ENCODE assay signal across 20 cellular contexts in genomic region chr14:69620981-69621380, GRCh38. TPM values are rescaled to one million over a fixed set of nuclear protein-coding genes. Genes with fewer than 3 reads are reported as not detected.
DNase-seq lines count a peak whose midpoint lies in the region; ATAC-seq, FAIRE-seq and TF ChIP-seq lines count a peak whose summit lies in the region.
"Had no signal": no experiment of that assay in that cellular context is flagged by ENCODE, and none has a peak within 500 bp of the region (broad histone marks: within the 10 kb centered on the region; RNA-seq: fewer than 3 reads in every experiment).

No MANE protein-coding gene starts in this region.

- POLR2A ChIA-PET in RWPE1 (lab: Yijun Ruan, JAX; ENCODE audit: low non-redundant PET) = no interaction called here

- H3K36me3 Mint-ChIP-seq in activated CD8-positive, alpha-beta memory T cell treated with anti-CD3 and anti-CD28 coated beads, Interleukin-2, amount 10 ng/mL, durations not matched to agents 7 days and 5 days = peaks cover 31% of the 10 kb centered on the region
- H3K36me3 Mint-ChIP-seq: WTC11 had no signal

- 71 to 72% methylated on average over 2 of the region's 2 CpGs for WGBS in pancreas, 2 donors

- TF ChIP-seq CTCF in OCI-LY1 (IDR thresholded peaks at IDR 0.05; ENCODE audit: low read length) = no peak
- TF ChIP-seq CTCF in pancreas (IDR thresholded peaks at IDR 0.05) = no peak
- TF ChIP-seq CTCF in RWPE1 (conservative IDR thresholded peaks at IDR 0.05; ENCODE audit: low read depth) = no peak

- no peaks in the 10 kb centered on the region for H3K27me3 Mint-ChIP-seq in activated CD8-positive, alpha-beta memory T cell treated with anti-CD3 and anti-CD28 coated beads, Interleukin-2, amount 10 ng/mL, durations not matched to agents 7 days and 5 days
- H3K27me3 Mint-ChIP-seq: brain had no signal

- CTCF ChIA-PET in activated CD8-positive, alpha-beta memory T cell treated with anti-CD3 and anti-CD28 coated beads, Interleukin-2, amount 10 ng/mL, durations not matched to agents 7 days and 5 days (lab: Charles Lee) = interaction anchor here (1.1 to 1.9 kb wide), 3 partner anchors 9 to 106 kb away, joined by 3 to 6 read pairs (median 4); no protein-coding TSS in a partner anchor
- CTCF ChIA-PET in RWPE1 (lab: Yijun Ruan, JAX) = no interaction called here

- H3K4me1 Mint-ChIP-seq in activated CD8-positive, alpha-beta memory T cell treated with anti-CD3 and anti-CD28 coated beads, Interleukin-2, amount 10 ng/mL, durations not matched to agents 7 days and 5 days = peaks cover 93% of the 10 kb centered on the region

- H3K36me3 ChIP-seq in OCI-LY1 (ENCODE audit: insufficient read depth, low read length) = peaks cover 37% of the 10 kb centered on the region; the same call in 1 of the 2 replicates
- no peaks in the 10 kb centered on the region for H3K36me3 ChIP-seq in effector memory CD4-positive, alpha-beta T cell (ENCODE audit: control insufficient read depth, insufficient read depth, low read length)
- H3K36me3 ChIP-seq in pancreas = no peaks in the 10 kb centered on the region
- H3K36me3 ChIP-seq: left lung, thyroid gland had no signal

- ATAC-seq in activated CD8-positive, alpha-beta memory T cell treated with anti-CD3 and anti-CD28 coated beads, Interleukin-2, amount 10 ng/mL, durations not matched to agents 7 days and 5 days = no peak
- ATAC-seq in pancreas = peak; percentile 41 to 68 (median 44)
- ATAC-seq: left lung, right cardiac atrium, WTC11 had no signal

- H2AFZ ChIP-seq in OCI-LY1 (ENCODE audit: low read length) = no peak overlapping the region

- intact Hi-C loops in pancreas (cut with DNase I) = loop anchor here in 1 of 3 donors (10.0 kb wide), 1 partner anchor 54 kb away; no protein-coding TSS in a partner anchor

- H3K27ac Mint-ChIP-seq in activated CD8-positive, alpha-beta memory T cell treated with anti-CD3 and anti-CD28 coated beads, Interleukin-2, amount 10 ng/mL, durations not matched to agents 7 days and 5 days = peak overlapping the region; percentile 54
- H3K27ac Mint-ChIP-seq: WTC11 had no signal

- H3K27me3 ChIP-seq in OCI-LY1 (ENCODE audit: insufficient read depth, low read length) (no peaks in the 10 kb centered on the region), pancreas (no peaks in the 10 kb centered on the region)
- no peaks in the 10 kb centered on the region for H3K27me3 ChIP-seq in effector memory CD4-positive, alpha-beta T cell (replicated peaks; ENCODE audit: control insufficient read depth, insufficient read depth, low read length, poor library complexity, severe bottlenecking)
- H3K27me3 ChIP-seq: left lung, thyroid gland had no signal

- no peak overlapping the region for H3K4me3 Mint-ChIP-seq in activated CD8-positive, alpha-beta memory T cell treated with anti-CD3 and anti-CD28 coated beads, Interleukin-2, amount 10 ng/mL, durations not matched to agents 7 days and 5 days
- H3K4me3 Mint-ChIP-seq: WTC11 had no signal

- H3K9me3 ChIP-seq in OCI-LY1 (ENCODE audit: low read length) = no peaks in the 10 kb centered on the region
- no peaks in the 10 kb centered on the region for H3K9me3 ChIP-seq in effector memory CD4-positive, alpha-beta T cell (ENCODE audit: control insufficient read depth, low read length)
- H3K9me3 ChIP-seq in pancreas = no peaks in the 10 kb centered on the region
- H3K9me3 ChIP-seq: Caco-2, left lung, thyroid gland had no signal

- peak overlapping the region; percentile 33 for H3K27ac ChIP-seq in OCI-LY1 (ENCODE audit: low read depth, low read length, poor library complexity, severe bottlenecking)
- H3K27ac ChIP-seq in effector memory CD4-positive, alpha-beta T cell (ENCODE audit: insufficient read depth, low read length, poor library complexity, severe bottlenecking) = peak overlapping the region; percentile 42
- H3K27ac ChIP-seq in pancreas = peak overlapping the region; percentile 1 to 71 (median 46)
- no peak overlapping the region for H3K27ac ChIP-seq in RWPE1
- H3K27ac ChIP-seq: thyroid gland had no signal

- H3K4me2 ChIP-seq in OCI-LY1 (ENCODE audit: low read length) = peak overlapping the region; percentile 9; the same call in 1 of the 2 replicates

- peaks cover 100% of the 10 kb centered on the region for H3K79me2 ChIP-seq in OCI-LY1 (ENCODE audit: insufficient read depth, low read length)

- H4K20me1 ChIP-seq in OCI-LY1 (ENCODE audit: insufficient read depth, low read length) = no peaks in the 10 kb centered on the region

- no peak overlapping the region for H3K4me3 ChIP-seq in OCI-LY1 (ENCODE audit: low read depth, low read length, poor library complexity, severe bottlenecking)
- no peak overlapping the region for H3K4me3 ChIP-seq in effector memory CD4-positive, alpha-beta T cell (ENCODE audit: insufficient read depth, low read depth, low read length, poor library complexity, severe bottlenecking)
- no peak overlapping the region for H3K4me3 ChIP-seq in pancreas
- H3K4me3 ChIP-seq: left lung, thyroid gland had no signal

- no peaks in the 10 kb centered on the region for H3K9me3 Mint-ChIP-seq in activated CD8-positive, alpha-beta memory T cell treated with anti-CD3 and anti-CD28 coated beads, Interleukin-2, amount 10 ng/mL, durations not matched to agents 7 days and 5 days (ENCODE audit: low read depth)
- H3K9me3 Mint-ChIP-seq: brain, WTC11 had no signal

- peaks cover 96% of the 10 kb centered on the region for H3K4me1 ChIP-seq in OCI-LY1 (ENCODE audit: insufficient read depth, low read length, severe bottlenecking)
- H3K4me1 ChIP-seq in effector memory CD4-positive, alpha-beta T cell (ENCODE audit: control insufficient read depth, insufficient read depth, low read length, poor library complexity, severe bottlenecking) = peaks cover 83% of the 10 kb centered on the region
- H3K4me1 ChIP-seq in pancreas = peaks cover 26 to 90% (median 56%) of the 10 kb centered on the region in 3 donors
- H3K4me1 ChIP-seq: Caco-2 had no signal

- no peak overlapping the region for H3K9ac ChIP-seq in OCI-LY1 (ENCODE audit: low read length)

- DNase-seq in activated CD8-positive, alpha-beta memory T cell treated with anti-CD3 and anti-CD28 coated beads, Interleukin-2, amount 10 ng/mL, durations not matched to agents 7 days and 5 days = no peak
- DNase-seq in activated CD8-positive, alpha-beta memory T cell treated with anti-CD3 and anti-CD28 coated beads for 24 hours = no peak
- DNase-seq in effector memory CD4-positive, alpha-beta T cell = no peak
- DNase-seq in pancreas (no peak), amniotic stem cell (lab: John Stamatoyannopoulos, UW) (no peak), dermis blood vessel endothelial cell (no peak), RWPE1 (ENCODE audit: low spot score) (no peak)
- DNase-seq: Caco-2; effector CD8-positive, alpha-beta T cell; GF-D8; left lung; NCI-H187 treated with DMSO at 0.1 percent for 48 hours; NCI-H510A treated with DMSO at 0.1 percent for 48 hours; right cardiac atrium; stimulated activated CD4-positive, alpha-beta T cell treated with anti-CD3 and anti-CD28 coated beads, Interleukin-1b, Interleukin-23, amount 100 ng/mL, for 48 hours; thyroid gland had no signal

- H3F3A ChIP-seq in OCI-LY1 (ENCODE audit: insufficient read depth, low read length) = no peaks in the 10 kb centered on the region

- no peaks in the 10 kb centered on the region for H3K9me2 ChIP-seq in OCI-LY1 (ENCODE audit: low read depth, low read length)

- no peak for FAIRE-seq in pancreas (lab: Jason Lieb, UNC)

RNA-seq across cellular contexts. Expression of gene SUSD6, which starts 9.6 kb away (rescaled TPM):
- 10 to 100 TPM; 62.9 to 66.4 TPM for total RNA-seq in activated CD8-positive, alpha-beta memory T cell treated with anti-CD3 and anti-CD28 coated beads, Interleukin-2, amount 10 ng/mL, durations not matched to agents 7 days and 5 days
- total RNA-seq in pancreas (10 to 100 TPM; 17.8 to 41.9 (median 22.8) TPM), dermis blood vessel endothelial cell (15.5 and 19.6 TPM in 2 replicates)
- 10 to 100 TPM in 1 of 2 donors, 1 to 10 TPM in 1; 8.9 to 12.2 TPM for polyA plus RNA-seq in pancreas

RNA-seq across cellular contexts. Expression of gene CCDC177, which starts 46.3 kb away (rescaled TPM):
- not detected for total RNA-seq in activated CD8-positive, alpha-beta memory T cell treated with anti-CD3 and anti-CD28 coated beads, Interleukin-2, amount 10 ng/mL, durations not matched to agents 7 days and 5 days
- total RNA-seq in pancreas (not detected), dermis blood vessel endothelial cell (not detected in 2 replicates)
- polyA plus RNA-seq in pancreas = not detected
- total RNA-seq: left lung, M059J, right cardiac atrium, thyroid gland had no signal
- polyA plus RNA-seq: right cardiac atrium had no signal
